28 cellular contexts compared by ENCODE assay signal in the genomic region with DNA sequence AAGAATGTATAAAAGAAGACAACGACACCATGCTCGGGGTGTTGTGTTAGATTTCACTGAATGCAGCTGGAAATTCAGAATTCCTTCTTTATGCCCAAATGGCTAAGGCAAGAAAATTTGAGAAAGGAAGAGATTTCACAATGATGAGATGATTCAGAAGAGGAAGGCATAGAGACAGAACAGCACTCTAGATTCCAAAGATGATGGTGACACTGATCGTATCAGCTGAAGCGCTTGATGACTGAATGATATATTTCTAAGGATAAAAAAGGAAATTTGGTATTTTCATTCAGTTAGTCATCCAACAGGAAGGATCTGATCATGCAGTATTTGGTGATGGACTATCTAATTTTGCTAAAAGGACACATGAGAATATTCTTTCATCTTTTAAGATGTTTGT.
"Had no signal": no experiment of that assay in that cellular context is flagged by ENCODE, and none has a peak within 500 bp of the region (broad histone marks: within the 10 kb centered on the region; RNA-seq: fewer than 3 reads in every experiment).

No MANE protein-coding gene starts in this region.

- H3K4me2 ChIP-seq: KMS-11 had no signal

- H3K36me3 Mint-ChIP-seq: activated naive CD4-positive, alpha-beta T cell treated with anti-CD3 and anti-CD28 coated beads, Interleukin-2, amount 10 ng/mL, durations not matched to agents 7 days and 5 days; T-cell had no signal

- H3K4me3 Mint-ChIP-seq: activated CD4-positive, alpha-beta memory T cell treated with anti-CD3 and anti-CD28 coated beads, Interleukin-2, amount 10 ng/mL, durations not matched to agents 7 days and 5 days; activated CD4-positive, alpha-beta T cell treated with anti-CD3 and anti-CD28 coated beads for 36 hours; activated naive CD4-positive, alpha-beta T cell treated with anti-CD3 and anti-CD28 coated beads, Interleukin-2, amount 10 ng/mL, durations not matched to agents 7 days and 5 days; activated T-cell treated with anti-CD3 and anti-CD28 coated beads, Interleukin-2, amount 50 U/mL, for 72 hours; T-cell had no signal

- H3K36me3 ChIP-seq: breast epithelium, MG63 had no signal

- H3K9me3 Mint-ChIP-seq: activated CD4-positive, alpha-beta memory T cell treated with anti-CD3 and anti-CD28 coated beads, Interleukin-2, amount 10 ng/mL, durations not matched to agents 7 days and 5 days; activated naive CD4-positive, alpha-beta T cell treated with anti-CD3 and anti-CD28 coated beads, Interleukin-2, amount 10 ng/mL, durations not matched to agents 7 days and 5 days; activated T-helper 2 cell treated with anti-CD3 and anti-CD28 coated beads, Interferon-gamma antibody, Interleukin-2, Interleukin-4, amounts not matched to agents 10 μg/mL and 5 μg/mL and 100 μg/mL, durations not matched to agents 14 hours and 24 hours and 36 hours had no signal

- H3K27ac Mint-ChIP-seq: activated CD4-positive, alpha-beta memory T cell treated with anti-CD3 and anti-CD28 coated beads, Interleukin-2, amount 10 ng/mL, durations not matched to agents 7 days and 5 days; activated CD4-positive, alpha-beta T cell treated with anti-CD3 and anti-CD28 coated beads for 36 hours; activated naive CD4-positive, alpha-beta T cell treated with anti-CD3 and anti-CD28 coated beads, Interleukin-2, amount 10 ng/mL, durations not matched to agents 7 days and 5 days; activated T-cell treated with anti-CD3 and anti-CD28 coated beads, Interleukin-2, amount 50 U/mL, for 72 hours; activated T-helper 2 cell treated with anti-CD3 and anti-CD28 coated beads, Interferon-gamma antibody, Interleukin-2, Interleukin-4, amounts not matched to agents 10 μg/mL and 5 μg/mL and 100 μg/mL, durations not matched to agents 14 hours and 24 hours and 36 hours; T-cell had no signal

- H3K27ac ChIP-seq: breast epithelium, KMS-11, VCaP had no signal

- H3K4me1 ChIP-seq: breast epithelium had no signal

- DNase-seq: activated CD4-positive, alpha-beta memory T cell treated with anti-CD3 and anti-CD28 coated beads, Interleukin-2, amount 10 ng/mL, durations not matched to agents 7 days and 5 days; activated CD4-positive, alpha-beta T cell treated with anti-CD3 and anti-CD28 coated beads for 36 hours; activated CD4-positive, alpha-beta T cell treated with anti-CD3 and anti-CD28 coated beads, Interleukin-2, amount 50 U/mL, for 1 hour; activated CD4-positive, CD25-positive, alpha-beta regulatory T cell; activated CD8-positive, alpha-beta memory T cell treated with anti-CD3 and anti-CD28 coated beads, Interleukin-2, amount 50 U/mL, for 4 hours; activated gamma-delta T cell treated with Interleukin-2 at 50 U/mL for 16 hours; activated naive CD4-positive, alpha-beta T cell treated with anti-CD3 and anti-CD28 coated beads, Interleukin-2, amount 10 ng/mL, durations not matched to agents 7 days and 5 days; activated T-cell treated with anti-CD3 and anti-CD28 coated beads, Interleukin-2, amount 50 U/mL, for 72 hours; aorta; central memory CD4-positive, alpha-beta T cell; MG63; NCI-H1105; NCI-H1436; NCI-H1694 treated with DMSO at 0.1 percent for 48 hours; NCI-H2029 treated with DMSO at 0.1 percent for 48 hours; NCI-H345; NCI-H510A treated with DMSO at 0.1 percent for 48 hours; NCI-H69; NK-92 treated with Interleukin-12 subunit alpha and Interleukin-12 subunit beta, amount 100 ng/mL, for 24 hours; PC-3; SHP77 treated with DMSO at 0.1 percent for 48 hours; T-cell; T-helper 2 cell; T1000 had no signal

- H3K4me3 ChIP-seq: breast epithelium, MG63 had no signal

- H3K27me3 ChIP-seq: breast epithelium, MG63 had no signal

- H3K4me1 Mint-ChIP-seq: activated CD4-positive, alpha-beta memory T cell treated with anti-CD3 and anti-CD28 coated beads, Interleukin-2, amount 10 ng/mL, durations not matched to agents 7 days and 5 days; activated CD4-positive, alpha-beta T cell treated with anti-CD3 and anti-CD28 coated beads for 36 hours; activated naive CD4-positive, alpha-beta T cell treated with anti-CD3 and anti-CD28 coated beads, Interleukin-2, amount 10 ng/mL, durations not matched to agents 7 days and 5 days; T-cell had no signal

- ATAC-seq: activated CD4-positive, alpha-beta T cell treated with anti-CD3 and anti-CD28 coated beads for 36 hours; activated T-cell treated with anti-CD3 and anti-CD28 coated beads, Interleukin-2, amount 50 U/mL, for 72 hours; PC-3; T-cell had no signal

- H3K9ac ChIP-seq: KMS-11 had no signal
